ENCODE assay signal across 8 cellular contexts in genomic region chr12:104137902-104138746, GRCh38.
DNase-seq lines count a peak whose midpoint lies in the region; ATAC-seq and TF ChIP-seq lines count a peak whose summit lies in the region.

NFYB (minus strand) TSS chr12:104138210; CDS start chr12:104135453, 2,757 bp downstream.

- peak; percentile 93 for TF ChIP-seq POLR2A in GM18951 (IDR thresholded peaks at IDR 0.05; ENCODE audit: extremely low read depth, insufficient read depth, insufficient read length)

- DNase-seq in AG08395 (ENCODE audit: low spot score): peak; percentile 98
- peak; percentile 96 for DNase-seq in NCI-H345 (lab: John Stamatoyannopoulos, UW)
- peak; percentile 70 to 83 (median 81) for DNase-seq in activated CD4-positive, CD25-positive, alpha-beta regulatory T cell (lab: John Stamatoyannopoulos, UW)
- DNase-seq in central memory CD4-positive, alpha-beta T cell: peak; percentile 95
- peak; percentile 98 for DNase-seq in iris pigment epithelial cell (ENCODE audit: low read depth)
- peak; percentile 83 for DNase-seq in stimulated activated CD4-positive, alpha-beta T cell treated with anti-CD3 and anti-CD28 coated beads, Interleukin-12 subunit alpha, Interleukin-12 subunit beta, amount 100 ng/mL, for 4 hours

- in situ Hi-C loops in GM18951 (cut with MboI; ENCODE audit: low sequenced_read_pairs, unreplicated experiment): no loop called here

- peak; percentile 87 for ATAC-seq in HG03196 (IDR thresholded peaks at IDR 0.05; ENCODE audit: unreplicated experiment)

Comparison
In these comparisons a context has a peak if more than half of its experiments do, and no peak if none do; other contexts are left out.
1. Peak in every context shown above with its lines: DNase-seq and ATAC-seq.